15 cellular contexts compared by ENCODE assay signal in genomic region chr13:94020426-94020825, GRCh38.
DNase-seq lines count a peak whose midpoint lies in the region; ATAC-seq and TF ChIP-seq lines count a peak whose summit lies in the region.
"Had no signal": no experiment of that assay in that cellular context is flagged by ENCODE, and none has a peak within 500 bp of the region (broad histone marks: within the 10 kb centered on the region; RNA-seq: fewer than 3 reads in every experiment).

No MANE protein-coding gene starts in this region.

- ATAC-seq in SK-N-SH treated with all-trans-retinoic acid at 6 μM for 48 hours, result peak; percentile 59
- ATAC-seq in GM18502 (IDR thresholded peaks at IDR 0.05; ENCODE audit: poor library complexity, unreplicated experiment), result no peak
- no peak for ATAC-seq in GM19395 (IDR thresholded peaks at IDR 0.05; ENCODE audit: unreplicated experiment)
- ATAC-seq: GM12878 had no signal

- peaks cover 13% of the 10 kb centered on the region for H3K4me1 Mint-ChIP-seq in mesothelial cell of epicardium
- no peaks in the 10 kb centered on the region for H3K4me1 Mint-ChIP-seq in activated CD4-positive, alpha-beta memory T cell treated with anti-CD3 and anti-CD28 coated beads, Interleukin-2, amount 10 ng/mL, durations not matched to agents 7 days and 5 days

- no peaks in the 10 kb centered on the region for H3K27me3 Mint-ChIP-seq in mesothelial cell of epicardium (ENCODE audit: low read depth)
- no peaks in the 10 kb centered on the region for H3K27me3 Mint-ChIP-seq in activated CD4-positive, alpha-beta memory T cell treated with anti-CD3 and anti-CD28 coated beads, Interleukin-2, amount 10 ng/mL, durations not matched to agents 7 days and 5 days

- H3K27me3 ChIP-seq in BE2C (no peaks in the 10 kb centered on the region; the same call in 1 of the 2 replicates), breast epithelium (no peaks in the 10 kb centered on the region)

- H3K9me3 Mint-ChIP-seq in mesothelial cell of epicardium, result peaks cover 15% of the 10 kb centered on the region
- no peaks in the 10 kb centered on the region for H3K9me3 Mint-ChIP-seq in activated CD4-positive, alpha-beta memory T cell treated with anti-CD3 and anti-CD28 coated beads, Interleukin-2, amount 10 ng/mL, durations not matched to agents 7 days and 5 days
- H3K9me3 Mint-ChIP-seq: CD4-positive, alpha-beta T cell had no signal

- H3K27ac Mint-ChIP-seq in mesothelial cell of epicardium, result peak overlapping the region; percentile 26
- no peak overlapping the region for H3K27ac Mint-ChIP-seq in activated CD4-positive, alpha-beta memory T cell treated with anti-CD3 and anti-CD28 coated beads, Interleukin-2, amount 10 ng/mL, durations not matched to agents 7 days and 5 days
- H3K27ac Mint-ChIP-seq: CD4-positive, alpha-beta T cell had no signal

- no peak overlapping the region for H3K4me3 ChIP-seq in BE2C (ENCODE audit: low read depth, low read length)
- no peak overlapping the region for H3K4me3 ChIP-seq in breast epithelium
- H3K4me3 ChIP-seq: GM12878 had no signal

- CTCF ChIA-PET in activated CD4-positive, alpha-beta memory T cell treated with anti-CD3 and anti-CD28 coated beads, Interleukin-2, amount 10 ng/mL, durations not matched to agents 7 days and 5 days (lab: Charles Lee), result no interaction called here

- no peak for TF ChIP-seq POLR2A in breast epithelium (IDR thresholded peaks at IDR 0.05)

- POLR2A ChIA-PET in activated CD4-positive, alpha-beta memory T cell treated with anti-CD3 and anti-CD28 coated beads, Interleukin-2, amount 10 ng/mL, durations not matched to agents 7 days and 5 days (lab: Charles Lee), result no interaction called here

- H3K27ac ChIP-seq in breast epithelium, result no peak overlapping the region
- H3K27ac ChIP-seq: HL-60 had no signal

- peak; percentile 13 for DNase-seq in BE2C
- DNase-seq in NCI-H69 (lab: John Stamatoyannopoulos, UW), result peak; percentile 51
- DNase-seq in mesothelial cell of epicardium (ENCODE audit: low spot score in 2 of 2, unreplicated experiment in 2 of 2), result no peak
- no peak for DNase-seq in breast epithelium (ENCODE audit: low spot score in 2 of 2)
- no peak for DNase-seq in activated CD4-positive, alpha-beta memory T cell treated with anti-CD3 and anti-CD28 coated beads, Interleukin-2, amount 10 ng/mL, durations not matched to agents 7 days and 5 days
- DNase-seq: 8988T; C1 segment of cervical spinal cord; Calu3; CD4-positive, alpha-beta T cell; DMS79 had no signal

- peaks cover 7% of the 10 kb centered on the region for H3K36me3 Mint-ChIP-seq in mesothelial cell of epicardium
- no peaks in the 10 kb centered on the region for H3K36me3 Mint-ChIP-seq in activated CD4-positive, alpha-beta memory T cell treated with anti-CD3 and anti-CD28 coated beads, Interleukin-2, amount 10 ng/mL, durations not matched to agents 7 days and 5 days (ENCODE audit: low read depth)

- H3K4me1 ChIP-seq in BE2C, result peaks cover 17% of the 10 kb centered on the region
- no peaks in the 10 kb centered on the region for H3K4me1 ChIP-seq in breast epithelium

- TF ChIP-seq CTCF in BE2C (IDR thresholded peaks at IDR 0.05; ENCODE audit: low read depth, low read length) (no peak), mesothelial cell of epicardium (IDR thresholded peaks at IDR 0.05; ENCODE audit: unreplicated experiment) (no peak), breast epithelium (IDR thresholded peaks at IDR 0.05) (no peak)

- H3K9me3 ChIP-seq in BE2C (no peaks in the 10 kb centered on the region), breast epithelium (no peaks in the 10 kb centered on the region)

- intact Hi-C loops in breast epithelium (cut with DNase I; ENCODE audit: low total_unique reads), result no loop called here

- H3K36me3 ChIP-seq in BE2C (no peaks in the 10 kb centered on the region), breast epithelium (no peaks in the 10 kb centered on the region)

- H3K4me3 Mint-ChIP-seq in mesothelial cell of epicardium, result no peak overlapping the region
- no peak overlapping the region for H3K4me3 Mint-ChIP-seq in activated CD4-positive, alpha-beta memory T cell treated with anti-CD3 and anti-CD28 coated beads, Interleukin-2, amount 10 ng/mL, durations not matched to agents 7 days and 5 days
- H3K4me3 Mint-ChIP-seq: CD4-positive, alpha-beta T cell had no signal

TF ChIP-seq in SK-N-SH treated with all-trans-retinoic acid at 6 μM for 48 hours, 23 proteins besides CTCF, POLR2A, EP300 and RAD21 (continues in another document):
- TF ChIP-seq POU6F1 (CRISPR knock-in tag; IDR thresholded peaks at IDR 0.05; ENCODE audit: borderline replicate concordance, low read depth), result no peak
- no peak for TF ChIP-seq TCF4 (CRISPR knock-in tag; IDR thresholded peaks at IDR 0.05; ENCODE audit: borderline replicate concordance)
- TF ChIP-seq ARNTL (CRISPR knock-in tag; IDR thresholded peaks at IDR 0.05; ENCODE audit: borderline replicate concordance, low read depth), result no peak
- TF ChIP-seq CREB5 (CRISPR knock-in tag; IDR thresholded peaks at IDR 0.05; ENCODE audit: low read depth), result no peak; the same call in 1 of the 2 replicates
- no peak for TF ChIP-seq ISL1 (CRISPR knock-in tag; IDR thresholded peaks at IDR 0.05)
- TF ChIP-seq ZNF565 (CRISPR knock-in tag; conservative IDR thresholded peaks at IDR 0.05; ENCODE audit: low read depth), result no peak
- no peak for TF ChIP-seq RARB (CRISPR knock-in tag; IDR thresholded peaks at IDR 0.05)
- no peak for TF ChIP-seq SNAI2 (CRISPR knock-in tag; IDR thresholded peaks at IDR 0.05)
- TF ChIP-seq ZFP3 (CRISPR knock-in tag; IDR thresholded peaks at IDR 0.05), result no peak
- TF ChIP-seq ZFP30 (CRISPR knock-in tag; IDR thresholded peaks at IDR 0.05), result no peak
- no peak for TF ChIP-seq PPARA (CRISPR knock-in tag; IDR thresholded peaks at IDR 0.05; ENCODE audit: borderline replicate concordance)
- no peak for TF ChIP-seq OSR1 (CRISPR knock-in tag; IDR thresholded peaks at IDR 0.05)
- TF ChIP-seq PATZ1 (CRISPR knock-in tag; IDR thresholded peaks at IDR 0.05; ENCODE audit: borderline replicate concordance), result no peak
- no peak for TF ChIP-seq TSHZ2 (CRISPR knock-in tag; IDR thresholded peaks at IDR 0.05)

Comparison
In these comparisons a context has a peak if more than half of its experiments do, and no peak if none do; other contexts are left out.
1. DNase-seq: peak in BE2C (single experiment) and NCI-H69 (single experiment); none in mesothelial cell of epicardium (0 of 2), breast epithelium (0 of 2) and activated CD4-positive, alpha-beta memory T cell treated with anti-CD3 and anti-CD28 coated beads, Interleukin-2, amount 10 ng/mL, durations not matched to agents 7 days and 5 days (single experiment).